In the genomic region with DNA sequence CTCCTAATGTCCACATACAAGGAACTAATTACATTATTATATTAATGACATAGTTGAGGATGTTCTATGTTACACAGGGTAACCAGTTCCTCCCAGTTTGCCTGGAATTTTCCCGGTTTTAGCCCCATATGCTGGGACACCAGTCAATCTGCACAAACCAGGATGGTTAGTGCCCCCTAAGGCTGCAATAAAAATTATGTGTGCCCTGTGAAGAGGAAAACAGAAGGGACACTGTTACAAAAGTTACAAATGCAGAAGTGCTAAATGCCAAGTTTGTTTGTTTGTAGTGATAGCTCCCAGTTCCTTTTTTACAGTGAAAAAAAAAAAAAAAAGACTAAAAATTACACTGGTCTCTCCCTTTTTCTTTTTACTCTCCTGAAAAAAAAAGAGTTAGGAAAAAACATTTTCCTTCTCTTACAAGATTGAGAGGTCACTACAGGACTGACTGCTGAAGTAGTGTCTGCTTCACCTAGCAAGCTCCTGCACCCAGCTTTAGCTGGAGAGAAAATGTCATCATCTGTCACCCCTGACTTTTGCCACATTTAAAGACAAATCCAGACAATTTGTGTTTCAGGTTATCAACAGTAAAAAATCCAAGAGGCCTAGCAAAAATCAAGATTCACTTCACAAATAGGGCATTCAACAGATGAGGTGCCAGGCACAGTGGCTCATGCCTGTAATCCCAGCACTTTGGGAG, we compare ENCODE assay signal across 8 cellular contexts. TPM values are rescaled to one million over a fixed set of nuclear protein-coding genes. Genes with fewer than 3 reads are reported as not detected.
DNase-seq lines count a peak whose midpoint lies in the region; ATAC-seq and TF ChIP-seq lines count a peak whose summit lies in the region.

No MANE protein-coding gene starts in this region.

- H2AFZ ChIP-seq in GM23248 = no peak overlapping the region

- H3K4me3 ChIP-seq in GM23248 = no peak overlapping the region

- H3K9me3 ChIP-seq in GM23248 (ENCODE audit: low read depth) = no peaks in the 10 kb centered on the region

- peaks cover 15% of the 10 kb centered on the region for H3K4me1 ChIP-seq in GM23248 (ENCODE audit: insufficient read depth)

- 0 out of 2 replicates have a peak, but pooled peaks cover 19% of the 10 kb centered on the region for H3F3A ChIP-seq in GM23248 (ENCODE audit: insufficient read depth)

- 94 to 100% methylated on average over 1 of the region's 1 CpG for WGBS in GM23248 (ENCODE audit: low coverage in 1 of 2, low lambda C conversion rate in 2 of 2, missing lambda C conversion rate in 2 of 2), 2 experiments

- no peaks in the 10 kb centered on the region for H3K36me3 ChIP-seq in GM23248 (ENCODE audit: low read depth)

- no peak for DNase-seq in GM10248 (ENCODE audit: extremely low spot score)
- peak; percentile 2 for DNase-seq in NCI-H69 (lab: John Stamatoyannopoulos, UW)
- peak in 3 of 61 donors; percentile 4 to 17 (median 10) for DNase-seq in caudate nucleus (lab: John Stamatoyannopoulos, UW)
- no peak for DNase-seq in sciatic nerve (ENCODE audit: low spot score)
- DNase-seq in omental fat pad (ENCODE audit: low spot score) = no peak
- DNase-seq in GM23248 = no peak

- H3K9ac ChIP-seq in GM23248 = no peak overlapping the region

- POLR2A ChIA-PET in GM10248 (lab: Yijun Ruan, JAX) = interaction anchor here (0.7 kb wide), 2 partner anchors 103 to 149 kb away, joined by 3 to 5 read pairs; no protein-coding TSS in a partner anchor

- H3K27me3 ChIP-seq in GM23248 (replicated peaks; ENCODE audit: insufficient read depth) = no peaks in the 10 kb centered on the region

- intact Hi-C loops in sciatic nerve (cut with DNase I) = no loop called here

- H3K79me2 ChIP-seq in GM23248 (ENCODE audit: insufficient read depth) = peaks cover 8% of the 10 kb centered on the region; the same call in 1 of the 2 replicates

- H3K9me2 ChIP-seq in GM23248 (ENCODE audit: insufficient read depth) = no peaks in the 10 kb centered on the region

- CTCF ChIA-PET in GM10248 (lab: Yijun Ruan, JAX) = interaction anchor here (1.1 to 6.1 kb wide), 6 partner anchors 11 to 194 kb away, joined by 3 to 32 read pairs (median 4); no protein-coding TSS in a partner anchor

- peak; percentile 28 for ATAC-seq in sciatic nerve
- ATAC-seq in omental fat pad (ENCODE audit: low FRiP score) = no peak
- ATAC-seq in GM18858 (IDR thresholded peaks at IDR 0.05; ENCODE audit: unreplicated experiment) = no peak
- ATAC-seq in GM18907 (IDR thresholded peaks at IDR 0.05; ENCODE audit: unreplicated experiment) = no peak

- H3K27ac ChIP-seq in caudate nucleus (ENCODE audit: low read depth, low read length) (peak overlapping the region; percentile 75), GM23248 (no peak overlapping the region)

- H3K4me2 ChIP-seq in GM23248 (ENCODE audit: unreplicated experiment) = no peak overlapping the region

- in situ Hi-C loops in GM23248 (cut with MboI) = no loop called here

- peak; percentile 25 for TF ChIP-seq CTCF in GM10248 (IDR thresholded peaks at IDR 0.05; ENCODE audit: control extremely low read depth, extremely low read depth, low read depth, missing control alignments)
- TF ChIP-seq CTCF in omental fat pad (IDR thresholded peaks at IDR 0.05) = no peak

- H4K20me1 ChIP-seq in GM23248 (ENCODE audit: insufficient read depth) = no peaks in the 10 kb centered on the region

RNA-seq across cellular contexts. Expression of a gene that starts 3.2 kb away (rescaled TPM):
- total RNA-seq in sciatic nerve = 77.8 TPM
- 10 to 100 TPM; 18.4 to 56.3 (median 30.1) TPM for total RNA-seq in omental fat pad
- 4.9 and 8.9 TPM in 2 replicates for total RNA-seq in GM23248 (2014; rRNA removed; shearing (Covaris generic))
- polyA plus RNA-seq in GM23248 (2016; fragmentation: Nextera tagmentation; extraction: Ambion mirVana) = 2.7 and 2.9 TPM in 2 replicates
